ENCODE assay signal across 25 cellular contexts in the genomic region with DNA sequence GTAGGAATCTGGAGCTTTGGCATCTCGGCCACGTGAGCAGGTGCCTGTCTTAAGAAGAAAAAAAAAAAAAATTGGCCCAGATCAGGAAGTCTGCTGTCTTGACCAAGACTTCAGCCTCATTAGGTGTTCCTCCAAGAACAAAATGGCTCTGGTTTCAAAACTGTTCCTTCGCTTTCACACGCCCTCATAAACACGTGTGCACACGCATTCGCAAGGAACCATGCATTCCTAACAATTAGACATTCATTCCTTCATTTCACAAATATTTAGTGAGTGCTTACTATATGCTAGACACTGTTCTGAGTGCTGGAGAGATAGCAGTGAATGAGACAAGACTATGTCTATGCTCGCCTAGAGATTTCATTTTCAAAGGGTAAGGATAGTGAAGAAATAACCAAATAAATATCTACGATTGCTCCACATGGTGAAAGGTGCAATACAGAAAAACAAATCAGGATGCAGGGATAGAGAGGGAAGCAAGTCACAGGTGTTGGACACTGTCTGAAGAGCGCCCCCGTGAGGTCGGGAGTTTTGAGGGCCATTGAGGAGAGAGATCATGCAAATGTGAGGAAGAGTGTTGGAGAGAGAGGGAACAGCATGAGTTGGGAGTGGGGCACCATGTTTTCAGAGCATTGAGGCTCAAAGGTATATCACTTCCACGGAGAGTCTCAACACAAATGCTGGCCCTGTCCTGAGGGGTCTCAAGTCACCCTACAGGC. TPM values are rescaled to one million over a fixed set of nuclear protein-coding genes. Genes with fewer than 3 reads are reported as not detected.
DNase-seq lines count a peak whose midpoint lies in the region; ATAC-seq and TF ChIP-seq lines count a peak whose summit lies in the region.
"Had no signal": no experiment of that assay in that cellular context is flagged by ENCODE, and none has a peak within 500 bp of the region (broad histone marks: within the 10 kb centered on the region; RNA-seq: fewer than 3 reads in every experiment).

No MANE protein-coding gene starts in this region.

- intact Hi-C loops in MCF 10A (cut with micrococcal nuclease) (no loop called here), breast epithelium (cut with DNase I; ENCODE audit: low total_unique reads) (no loop called here)
- intact Hi-C loops in CD4-positive, alpha-beta T cell (cut with DNase I, micrococcal nuclease) = no loop called here

- H3K27ac Mint-ChIP-seq in MCF 10A (ENCODE audit: low read depth, unreplicated experiment) = no peak overlapping the region
- no peak overlapping the region for H3K27ac Mint-ChIP-seq in activated naive CD4-positive, alpha-beta T cell treated with anti-CD3 and anti-CD28 coated beads, Interleukin-2, amount 10 ng/mL, durations not matched to agents 7 days and 5 days
- no peak overlapping the region for H3K27ac Mint-ChIP-seq in CD4-positive, alpha-beta T cell
- H3K27ac Mint-ChIP-seq: activated CD4-positive, alpha-beta memory T cell treated with anti-CD3 and anti-CD28 coated beads for 36 hours; activated naive CD4-positive, alpha-beta T cell treated with anti-CD3 and anti-CD28 coated beads for 36 hours; memory B cell; naive B cell had no signal

- POLR2A ChIA-PET in MCF 10A (lab: Yijun Ruan, JAX) = no interaction called here
- POLR2A ChIA-PET in CD4-positive, alpha-beta T cell (lab: Charles Lee) = no interaction called here

- in situ Hi-C loops in astrocyte of the spinal cord (cut with HindIII; ENCODE audit: low sequenced_read_pairs) = no loop called here

- H3K4me3 Mint-ChIP-seq in MCF 10A (ENCODE audit: unreplicated experiment) = no peak overlapping the region
- H3K4me3 Mint-ChIP-seq in activated naive CD4-positive, alpha-beta T cell treated with anti-CD3 and anti-CD28 coated beads, Interleukin-2, amount 10 ng/mL, durations not matched to agents 7 days and 5 days = no peak overlapping the region
- H3K4me3 Mint-ChIP-seq in CD4-positive, alpha-beta T cell = no peak overlapping the region
- H3K4me3 Mint-ChIP-seq: activated CD4-positive, alpha-beta memory T cell treated with anti-CD3 and anti-CD28 coated beads for 36 hours; activated naive CD4-positive, alpha-beta T cell treated with anti-CD3 and anti-CD28 coated beads for 36 hours; CD14-positive monocyte; central memory CD8-positive, alpha-beta T cell; memory B cell; naive B cell had no signal

- no peak overlapping the region for H3K9ac ChIP-seq in Karpas-422 (ENCODE audit: low read length)

- H3K4me1 ChIP-seq in breast epithelium = no peaks in the 10 kb centered on the region
- H3K4me1 ChIP-seq in Karpas-422 (ENCODE audit: low read length) = no peaks in the 10 kb centered on the region

- H3K27me3 Mint-ChIP-seq in MCF 10A (ENCODE audit: insufficient read depth, unreplicated experiment) = no peaks in the 10 kb centered on the region
- H3K27me3 Mint-ChIP-seq in activated naive CD4-positive, alpha-beta T cell treated with anti-CD3 and anti-CD28 coated beads, Interleukin-2, amount 10 ng/mL, durations not matched to agents 7 days and 5 days = peaks cover 5% of the 10 kb centered on the region
- peaks cover 11% of the 10 kb centered on the region for H3K27me3 Mint-ChIP-seq in CD4-positive, alpha-beta T cell

- no peaks in the 10 kb centered on the region for H3K9me2 ChIP-seq in Karpas-422 (replicated peaks; ENCODE audit: insufficient read depth, low read length)

- H4K20me1 ChIP-seq in Karpas-422 (ENCODE audit: insufficient read depth, low read depth, low read length) = no peaks in the 10 kb centered on the region

- H3K4me3 ChIP-seq in breast epithelium = no peak overlapping the region
- H3K4me3 ChIP-seq in Karpas-422 (ENCODE audit: low read length) = no peak overlapping the region
- no peak overlapping the region for H3K4me3 ChIP-seq in astrocyte of the spinal cord (ENCODE audit: low read depth, low read length)
- H3K4me3 ChIP-seq: esophagus squamous epithelium had no signal

- TF ChIP-seq POLR2A in breast epithelium (IDR thresholded peaks at IDR 0.05) = no peak

- CTCF ChIA-PET in MCF 10A (lab: Yijun Ruan, JAX) = interaction anchor here (0.6 to 0.7 kb wide), 3 partner anchors 12 to 781 kb away, joined by 3 to 4 read pairs (median 3); no protein-coding TSS in a partner anchor
- CTCF ChIA-PET in activated naive CD4-positive, alpha-beta T cell treated with anti-CD3 and anti-CD28 coated beads, Interleukin-2, amount 10 ng/mL, durations not matched to agents 7 days and 5 days (lab: Charles Lee) = no interaction called here
- CTCF ChIA-PET in CD4-positive, alpha-beta T cell (lab: Charles Lee) = no interaction called here

- no peak overlapping the region for H3K27ac ChIP-seq in breast epithelium
- H3K27ac ChIP-seq in Karpas-422 (ENCODE audit: low read length) = no peak overlapping the region
- H3K27ac ChIP-seq in CD4-positive, alpha-beta T cell (ENCODE audit: low read depth, low read length) = no peak overlapping the region
- H3K27ac ChIP-seq: esophagus squamous epithelium had no signal

- H3K79me2 ChIP-seq in Karpas-422 (ENCODE audit: low read length) = no peaks in the 10 kb centered on the region

- DNase-seq in MCF 10A (ENCODE audit: unreplicated experiment) = no peak
- no peak for DNase-seq in breast epithelium (ENCODE audit: low spot score in 2 of 2)
- DNase-seq in Karpas-422 = peak; percentile 64
- no peak for DNase-seq in astrocyte of the spinal cord (ENCODE audit: low read depth, low spot score)
- no peak for DNase-seq in activated naive CD4-positive, alpha-beta T cell treated with anti-CD3 and anti-CD28 coated beads, Interleukin-2, amount 10 ng/mL, durations not matched to agents 7 days and 5 days
- DNase-seq in DMS79 treated with DMSO at 0.1 percent for 48 hours (lab: John Stamatoyannopoulos, UW) = no peak
- no peak for DNase-seq in CD4-positive, alpha-beta T cell
- no peak for DNase-seq in GM20000 (ENCODE audit: low spot score)
- DNase-seq: activated CD4-positive, alpha-beta memory T cell treated with anti-CD3 and anti-CD28 coated beads for 36 hours; activated naive CD4-positive, alpha-beta T cell treated with anti-CD3 and anti-CD28 coated beads for 36 hours; activated T-cell treated with anti-CD3 and anti-CD28 coated beads, Interleukin-2, amount 50 U/mL, for 1 hour; anterior cingulate cortex; DMS153; effector CD4-positive, alpha-beta T cell; esophagus squamous epithelium; MM.1S; naive B cell; NCI-H146; NCI-H2171 treated with DMSO at 0.1 percent for 48 hours; NCI-H774; retina; stimulated activated CD8-positive, alpha-beta memory T cell treated with anti-CD3 and anti-CD28 coated beads, Interleukin-4, amount 100 ng/mL, for 48 hours had no signal

- TF ChIP-seq CTCF in MCF 10A (IDR thresholded peaks at IDR 0.05; ENCODE audit: unreplicated experiment) (peak; percentile 14), breast epithelium (IDR thresholded peaks at IDR 0.05) (no peak), astrocyte of the spinal cord (IDR thresholded peaks at IDR 0.05; ENCODE audit: low read depth, low read length) (peak; percentile 6), GM20000 (IDR thresholded peaks at IDR 0.05; ENCODE audit: extremely low read depth, missing control alignments) (no peak)
- no peak for TF ChIP-seq CTCF in CD4-positive, alpha-beta T cell (IDR thresholded peaks at IDR 0.05)

- no peaks in the 10 kb centered on the region for H3K36me3 ChIP-seq in breast epithelium
- H3K36me3 ChIP-seq in Karpas-422 (ENCODE audit: insufficient read depth, low read length) = no peaks in the 10 kb centered on the region
- H3K36me3 ChIP-seq: esophagus squamous epithelium had no signal

- H3K4me2 ChIP-seq in Karpas-422 (ENCODE audit: low read depth, low read length, poor library complexity, severe bottlenecking) = no peak overlapping the region

- peaks cover 3 to 8% of the 10 kb centered on the region in 2 donors for H3K9me3 ChIP-seq in breast epithelium
- H3K9me3 ChIP-seq in Karpas-422 (ENCODE audit: low read length) = no peaks in the 10 kb centered on the region
- H3K9me3 ChIP-seq in CD4-positive, alpha-beta T cell (ENCODE audit: control insufficient read depth, low read length) = no peaks in the 10 kb centered on the region

- no peak overlapping the region for H2AFZ ChIP-seq in Karpas-422 (ENCODE audit: low read length)

- H3K9me3 Mint-ChIP-seq in MCF 10A (ENCODE audit: unreplicated experiment) = no peaks in the 10 kb centered on the region
- H3K9me3 Mint-ChIP-seq in activated naive CD4-positive, alpha-beta T cell treated with anti-CD3 and anti-CD28 coated beads, Interleukin-2, amount 10 ng/mL, durations not matched to agents 7 days and 5 days = no peaks in the 10 kb centered on the region
- H3K9me3 Mint-ChIP-seq in CD4-positive, alpha-beta T cell = peaks cover 5% of the 10 kb centered on the region
- H3K9me3 Mint-ChIP-seq: activated naive CD4-positive, alpha-beta T cell treated with anti-CD3 and anti-CD28 coated beads for 36 hours; central memory CD8-positive, alpha-beta T cell had no signal

- no TSS peak for BruUV-seq in MCF 10A (replicated peaks; lab: Mats Ljungman, UMichigan)

- no peak for ATAC-seq in CD4-positive, alpha-beta T cell (ENCODE audit: poor library complexity)

- no peaks in the 10 kb centered on the region for H3K27me3 ChIP-seq in breast epithelium
- H3K27me3 ChIP-seq in Karpas-422 (ENCODE audit: low read length) = no peaks in the 10 kb centered on the region
- no peaks in the 10 kb centered on the region for H3K27me3 ChIP-seq in CD4-positive, alpha-beta T cell (ENCODE audit: control insufficient read depth, insufficient read depth, low read length)

- no peaks in the 10 kb centered on the region for H3K4me1 Mint-ChIP-seq in MCF 10A (ENCODE audit: insufficient read depth, unreplicated experiment)
- peaks cover 2% of the 10 kb centered on the region for H3K4me1 Mint-ChIP-seq in activated naive CD4-positive, alpha-beta T cell treated with anti-CD3 and anti-CD28 coated beads, Interleukin-2, amount 10 ng/mL, durations not matched to agents 7 days and 5 days
- no peaks in the 10 kb centered on the region for H3K4me1 Mint-ChIP-seq in CD4-positive, alpha-beta T cell (ENCODE audit: low read depth)
- H3K4me1 Mint-ChIP-seq: central memory CD8-positive, alpha-beta T cell; memory B cell; naive B cell had no signal

- no peaks in the 10 kb centered on the region for H3K36me3 Mint-ChIP-seq in MCF 10A (ENCODE audit: insufficient read depth, unreplicated experiment)
- H3K36me3 Mint-ChIP-seq in activated naive CD4-positive, alpha-beta T cell treated with anti-CD3 and anti-CD28 coated beads, Interleukin-2, amount 10 ng/mL, durations not matched to agents 7 days and 5 days = no peaks in the 10 kb centered on the region
- no peaks in the 10 kb centered on the region for H3K36me3 Mint-ChIP-seq in CD4-positive, alpha-beta T cell (ENCODE audit: low read depth)
- H3K36me3 Mint-ChIP-seq: activated CD4-positive, alpha-beta memory T cell treated with anti-CD3 and anti-CD28 coated beads for 36 hours; memory B cell had no signal

RNA-seq across cellular contexts. Expression of a gene that starts 53.3 kb away (rescaled TPM):
- total RNA-seq in MCF 10A (2022) = not detected in 2 replicates
- 1 to 10 TPM; 3.5 to 9.8 (median 9.4) TPM for total RNA-seq in breast epithelium
- total RNA-seq in Karpas-422 (2014; rRNA removed; shearing (Covaris generic); ENCODE audit: low replicate concordance) = not detected in 2 replicates
- total RNA-seq in CD4-positive, alpha-beta T cell = not detected
- total RNA-seq: activated CD4-positive, alpha-beta memory T cell treated with anti-CD3 and anti-CD28 coated beads for 36 hours; activated naive CD4-positive, alpha-beta T cell treated with anti-CD3 and anti-CD28 coated beads for 36 hours had no signal

Comparison
In these comparisons a context has a peak if more than half of its experiments do, and no peak if none do; other contexts are left out.
1. CTCF ChIP-seq: peak in MCF 10A (single experiment) and astrocyte of the spinal cord (single experiment); none in breast epithelium (0 of 3), CD4-positive, alpha-beta T cell (single experiment) and GM20000 (single experiment).